In genomic region chr13:72839831-72840426, GRCh38 we compare ENCODE assay signal across 8 cellular contexts. TPM values are rescaled to one million over a fixed set of nuclear protein-coding genes. Genes with fewer than 3 reads are reported as not detected.
A peak's percentile ranks its signal among the peaks of the same experiment; 100 is the strongest.
DNase-seq lines count a peak whose midpoint lies in the region; ATAC-seq and TF ChIP-seq lines count a peak whose summit lies in the region.

No MANE protein-coding gene starts in this region.

- H3K9me3 ChIP-seq in DOHH2 (ENCODE audit: control insufficient read depth, insufficient read depth, low read length) (no peaks in the 10 kb centered on the region), gastroesophageal sphincter (no peaks in the 10 kb centered on the region)

- no peaks in the 10 kb centered on the region for H3K79me2 ChIP-seq in DOHH2 (ENCODE audit: control insufficient read depth, low read length)

- TF ChIP-seq POLR2A in gastroesophageal sphincter (IDR thresholded peaks at IDR 0.05), result no peak

- no peaks in the 10 kb centered on the region for H3K9me2 ChIP-seq in DOHH2 (replicated peaks; ENCODE audit: control insufficient read depth, low read length)

- 71 to 91% methylated on average over 1 of the region's 1 CpG for WGBS in gastroesophageal sphincter (ENCODE audit: low coverage in 1 of 2), 2 donors

- DNase-seq in NCI-H748 treated with DMSO at 0.1 percent for 48 hours (lab: John Stamatoyannopoulos, UW) (peak; percentile 60), glomerular visceral epithelial cell (ENCODE audit: extremely low spot score) (peak; percentile 56), smooth muscle cell of the brain vasculature (ENCODE audit: low read depth, low spot score) (peak; percentile 9)
- peak; percentile 11 for DNase-seq in activated T-helper 9 cell treated with anti-CD3 and anti-CD28 coated beads, Interleukin-2, amount 50 U/mL, for 16 hours (ENCODE audit: low read depth)

- H4K20me1 ChIP-seq in DOHH2 (ENCODE audit: control insufficient read depth, insufficient read depth, low read depth, low read length), result no peaks in the 10 kb centered on the region

- H3K4me3 ChIP-seq in DOHH2 (ENCODE audit: low read length) (no peak overlapping the region), gastroesophageal sphincter (no peak overlapping the region)

- H3K27me3 ChIP-seq in DOHH2 (ENCODE audit: control insufficient read depth, low read length) (no peaks in the 10 kb centered on the region), gastroesophageal sphincter (no peaks in the 10 kb centered on the region)

- H3K27ac ChIP-seq in DOHH2 (ENCODE audit: low read depth, low read length), result no peak overlapping the region
- H3K27ac ChIP-seq in gastroesophageal sphincter, result no peak overlapping the region

- H3K4me1 ChIP-seq in DOHH2 (ENCODE audit: control insufficient read depth, low read length), result no peaks in the 10 kb centered on the region
- no peaks in the 10 kb centered on the region for H3K4me1 ChIP-seq in gastroesophageal sphincter

- TF ChIP-seq CTCF in DOHH2 (IDR thresholded peaks at IDR 0.05; ENCODE audit: low read depth, low read length, poor library complexity, severe bottlenecking) (peak; percentile 67), gastroesophageal sphincter (IDR thresholded peaks at IDR 0.05) (peak in 1 of 4 experiments; percentile 47)

- H3K36me3 ChIP-seq in DOHH2 (ENCODE audit: control insufficient read depth, low read length), result peaks cover 27% of the 10 kb centered on the region
- H3K36me3 ChIP-seq in gastroesophageal sphincter, result peaks cover 0 to 31% of the 10 kb centered on the region in 2 donors

- H3F3A ChIP-seq in DOHH2 (ENCODE audit: control insufficient read depth, insufficient read depth), result no peaks in the 10 kb centered on the region

- H3K4me2 ChIP-seq in DOHH2 (ENCODE audit: low read length), result no peak overlapping the region

- TF ChIP-seq EP300 in gastroesophageal sphincter (IDR thresholded peaks at IDR 0.05), result no peak

- ATAC-seq in GM19395 (IDR thresholded peaks at IDR 0.05; ENCODE audit: unreplicated experiment) (peak; percentile 97), HG03280 (IDR thresholded peaks at IDR 0.05; ENCODE audit: unreplicated experiment) (peak; percentile 93), gastroesophageal sphincter (no peak)

RNA-seq across cellular contexts. Expression of gene PIBF1, which starts 58.0 kb away (rescaled TPM):
- total RNA-seq in gastroesophageal sphincter, result 10 to 100 TPM; 13.1 to 38.4 (median 22.3) TPM

RNA-seq across cellular contexts. Expression of gene DIS3, which starts 58.2 kb away (rescaled TPM):
- 10 to 100 TPM; 16.4 to 32.8 (median 26.9) TPM for total RNA-seq in gastroesophageal sphincter

Comparison
In these comparisons a context has a peak if more than half of its experiments do, and no peak if none do; other contexts are left out.
1. DNase-seq: peak in every context shown above with its lines; median percentile 60 in NCI-H748 treated with DMSO at 0.1 percent for 48 hours; 56 in glomerular visceral epithelial cell; 11 in activated T-helper 9 cell treated with anti-CD3 and anti-CD28 coated beads, Interleukin-2, amount 50 U/mL, for 16 hours; 9 in smooth muscle cell of the brain vasculature.